21 cellular contexts compared by ENCODE assay signal in genomic region chr7:134704827-134705226, GRCh38. TPM values are rescaled to one million over a fixed set of nuclear protein-coding genes. Genes with fewer than 3 reads are reported as not detected.
A peak's percentile ranks its signal among the peaks of the same experiment; 100 is the strongest.
DNase-seq lines count a peak whose midpoint lies in the region; ATAC-seq and TF ChIP-seq lines count a peak whose summit lies in the region.
"Had no signal": no experiment of that assay in that cellular context is flagged by ENCODE, and none has a peak within 500 bp of the region (broad histone marks: within the 10 kb centered on the region; RNA-seq: fewer than 3 reads in every experiment).

No MANE protein-coding gene starts in this region.

- TF ChIP-seq POLR2A in suprapubic skin (IDR thresholded peaks at IDR 0.05), result no peak
- TF ChIP-seq POLR2A in vagina (IDR thresholded peaks at IDR 0.05), result no peak

- peak overlapping the region; percentile 95 for H3K27ac Mint-ChIP-seq in osteocyte (ENCODE audit: unreplicated experiment)
- H3K27ac Mint-ChIP-seq: CD4-positive, CD25-positive, alpha-beta regulatory T cell had no signal

- H3K9ac ChIP-seq in colonic mucosa (ENCODE audit: low read depth in 2 of 2, low read length in 2 of 2), result no peak overlapping the region

- H3K27me3 ChIP-seq in suprapubic skin (no peaks in the 10 kb centered on the region), vagina (no peaks in the 10 kb centered on the region), colonic mucosa (no peaks in the 10 kb centered on the region)

- TF ChIP-seq EP300 in suprapubic skin (IDR thresholded peaks at IDR 0.05), result no peak

- no peak for DNase-seq in osteocyte (ENCODE audit: extremely low spot score, unreplicated experiment)
- no peak for DNase-seq in suprapubic skin (ENCODE audit: low spot score in 2 of 2)
- DNase-seq in vagina (ENCODE audit: extremely low spot score in 2 of 2), result no peak
- no peak for DNase-seq in NOMO-1 (lab: John Stamatoyannopoulos, UW; ENCODE audit: unreplicated experiment in 2 of 2)
- DNase-seq in colonic mucosa, result no peak
- DNase-seq: ACHN; AML-193; Caco-2; CD4-positive, CD25-positive, alpha-beta regulatory T cell; EL; H7; IMR-90; Kasumi-1; MM.1S; NCI-H1105; NCI-H1694; NCI-H2227 treated with DMSO at 0.1 percent for 48 hours; NCI-H524 had no signal

- no peaks in the 10 kb centered on the region for H3K9me3 Mint-ChIP-seq in osteocyte (ENCODE audit: unreplicated experiment)
- H3K9me3 Mint-ChIP-seq: CD4-positive, CD25-positive, alpha-beta regulatory T cell had no signal

- H3K4me1 ChIP-seq in suprapubic skin (peaks cover 2% of the 10 kb centered on the region), vagina (peaks cover 31% of the 10 kb centered on the region), colonic mucosa (no peaks in the 10 kb centered on the region)

- no peak overlapping the region for H3K4me3 Mint-ChIP-seq in osteocyte (ENCODE audit: unreplicated experiment)
- H3K4me3 Mint-ChIP-seq: CD4-positive, CD25-positive, alpha-beta regulatory T cell had no signal

- no peaks in the 10 kb centered on the region for H3K9me3 ChIP-seq in suprapubic skin
- no peaks in the 10 kb centered on the region for H3K9me3 ChIP-seq in vagina
- no peaks in the 10 kb centered on the region for H3K9me3 ChIP-seq in colonic mucosa
- H3K9me3 ChIP-seq: Caco-2 had no signal

- 89% methylated on average over 5 of the region's 5 CpGs for WGBS in suprapubic skin

- no peak for ATAC-seq in SK-N-SH treated with all-trans-retinoic acid at 6 μM for 48 hours
- ATAC-seq: Panc1 had no signal

- peak overlapping the region; percentile 7 for H3K27ac ChIP-seq in cingulate gyrus (ENCODE audit: low read depth, low read length)
- H3K27ac ChIP-seq in suprapubic skin, result peak overlapping the region; percentile 34
- peak overlapping the region; percentile 87 for H3K27ac ChIP-seq in vagina
- H3K27ac ChIP-seq in colonic mucosa, result no peak overlapping the region

- H3K4me1 Mint-ChIP-seq in osteocyte (ENCODE audit: unreplicated experiment), result peaks cover 72% of the 10 kb centered on the region

- no peaks in the 10 kb centered on the region for H3K27me3 Mint-ChIP-seq in osteocyte (ENCODE audit: unreplicated experiment)

- no peaks in the 10 kb centered on the region for H3K36me3 Mint-ChIP-seq in osteocyte (ENCODE audit: unreplicated experiment)
- H3K36me3 Mint-ChIP-seq: CD4-positive, CD25-positive, alpha-beta regulatory T cell had no signal

- no peak overlapping the region for H3K4me3 ChIP-seq in suprapubic skin
- H3K4me3 ChIP-seq in vagina, result no peak overlapping the region
- no peak overlapping the region for H3K4me3 ChIP-seq in colonic mucosa

- H3K36me3 ChIP-seq in suprapubic skin (no peaks in the 10 kb centered on the region), vagina (no peaks in the 10 kb centered on the region), colonic mucosa (no peaks in the 10 kb centered on the region)

- TF ChIP-seq CTCF in osteocyte (IDR thresholded peaks at IDR 0.05) (no peak), suprapubic skin (IDR thresholded peaks at IDR 0.05) (no peak), vagina (IDR thresholded peaks at IDR 0.05) (no peak), colonic mucosa (IDR thresholded peaks at IDR 0.05) (no peak)

- intact Hi-C loops in vagina (cut with DNase I) (no loop called here), colonic mucosa (cut with DNase I) (no loop called here)

TF ChIP-seq in SK-N-SH treated with all-trans-retinoic acid at 6 μM for 48 hours, 23 proteins besides CTCF, POLR2A, EP300 and RAD21:
- TF ChIP-seq OSR1 (CRISPR knock-in tag; IDR thresholded peaks at IDR 0.05), result no peak
- TF ChIP-seq SNAI2 (CRISPR knock-in tag; IDR thresholded peaks at IDR 0.05), result no peak
- TF ChIP-seq ZFP30 (CRISPR knock-in tag; IDR thresholded peaks at IDR 0.05), result no peak
TF ChIP-seq in SK-N-SH treated with all-trans-retinoic acid at 6 μM for 48 hours: peak in this region for 0.

RNA-seq across cellular contexts. Expression of gene BPGM, which starts 58.2 kb away (rescaled TPM):
- total RNA-seq in osteocyte, result 11.6 and 13.3 TPM in 2 replicates
- total RNA-seq in suprapubic skin, result 10 to 100 TPM in 3 of 4 donors, 1 to 10 TPM in 1; 9.8 to 13.3 (median 12.5) TPM
- 9.1 TPM for total RNA-seq in vagina
- 10 to 100 TPM; 10.5 to 10.6 TPM for total RNA-seq in colonic mucosa
